ENCODE assay signal across 25 cellular contexts in genomic region chr5:119022773-119023172, GRCh38. TPM values are rescaled to one million over a fixed set of nuclear protein-coding genes. Genes with fewer than 3 reads are reported as not detected.
DNase-seq lines count a peak whose midpoint lies in the region; ATAC-seq and TF ChIP-seq lines count a peak whose summit lies in the region.
"Had no signal": no experiment of that assay in that cellular context is flagged by ENCODE, and none has a peak within 500 bp of the region (broad histone marks: within the 10 kb centered on the region; RNA-seq: fewer than 3 reads in every experiment).

No MANE protein-coding gene starts in this region.

- H3K9ac ChIP-seq in SU-DHL-6 (ENCODE audit: low read length) = peak overlapping the region; percentile 19

- in situ Hi-C loops in KBM-7 (cut with MboI; ENCODE audit: low pct_unique_long_range_greater_than_20kb, low sequenced_read_pairs) = loop anchor here (25.0 kb wide), 1 partner anchor 390 kb away; no protein-coding TSS in a partner anchor

- H3K27me3 Mint-ChIP-seq in activated naive CD8-positive, alpha-beta T cell treated with anti-CD3 and anti-CD28 coated beads, Interleukin-2, amount 50 U/mL, for 24 hours = no peaks in the 10 kb centered on the region
- H3K27me3 Mint-ChIP-seq in activated naive CD8-positive, alpha-beta T cell treated with anti-CD3 and anti-CD28 coated beads for 36 hours = no peaks in the 10 kb centered on the region
- H3K27me3 Mint-ChIP-seq in dendritic cell treated with granulocyte-macrophage colony-stimulating factor and Interleukin-4, amounts not matched to agents 40 ng/mL and 50 ng/mL, for 4 days = no peaks in the 10 kb centered on the region
- no peaks in the 10 kb centered on the region for H3K27me3 Mint-ChIP-seq in endothelial cell (ENCODE audit: unreplicated experiment)
- H3K27me3 Mint-ChIP-seq in CD8-positive, alpha-beta T cell (ENCODE audit: low read depth) = no peaks in the 10 kb centered on the region
- H3K27me3 Mint-ChIP-seq: CD8-positive, alpha-beta memory T cell had no signal

- H3K9me2 ChIP-seq in SU-DHL-6 (replicated peaks; ENCODE audit: insufficient read depth, low read length) = no peaks in the 10 kb centered on the region

- CTCF ChIA-PET in CD8-positive, alpha-beta T cell (lab: Charles Lee) = interaction anchor here (0.6 to 8.7 kb wide), 2 partner anchors 29 to 389 kb away, joined by 3 to 68 read pairs; no protein-coding TSS in a partner anchor

- H3K9me3 ChIP-seq in SU-DHL-6 (ENCODE audit: insufficient read depth, low read length) = no peaks in the 10 kb centered on the region
- no peaks in the 10 kb centered on the region for H3K9me3 ChIP-seq in CD8-positive, alpha-beta T cell (ENCODE audit: low read length)
- H3K9me3 ChIP-seq: Peyer's patch had no signal

- H3K79me2 ChIP-seq in SU-DHL-6 (ENCODE audit: insufficient read depth, low read length) = no peaks in the 10 kb centered on the region

- POLR2A ChIA-PET in CD8-positive, alpha-beta T cell (lab: Charles Lee) = interaction anchor here (0.6 kb wide), 1 partner anchor 369 kb away, joined by 3 read pairs; no protein-coding TSS in a partner anchor

- DNase-seq in activated naive CD8-positive, alpha-beta T cell treated with anti-CD3 and anti-CD28 coated beads, Interleukin-2, amount 50 U/mL, for 24 hours = no peak
- no peak for DNase-seq in activated naive CD8-positive, alpha-beta T cell treated with anti-CD3 and anti-CD28 coated beads for 36 hours
- DNase-seq in endothelial cell (ENCODE audit: low spot score) (no peak), MV-4-11 (lab: John Stamatoyannopoulos, UW) (no peak), KBM-7 (no peak)
- DNase-seq in CD8-positive, alpha-beta T cell = no peak
- DNase-seq: 8988T; Calu3; CD8-positive, alpha-beta memory T cell; EL; HCEC 1CT; KG1; NCI-H1092 treated with DMSO at 0.1 percent for 48 hours; NCI-H1436 treated with DMSO at 0.1 percent for 48 hours; NCI-H1930; NCI-H2227 treated with DMSO at 0.1 percent for 48 hours; NCI-H510A treated with DMSO at 0.1 percent for 48 hours; NCI-H748 treated with DMSO at 0.1 percent for 48 hours; NK-92 treated with Interleukin-12 subunit alpha and Interleukin-12 subunit beta, amount 100 ng/mL, for 24 hours; Peyer's patch had no signal

- H2AFZ ChIP-seq in SU-DHL-6 (ENCODE audit: low read depth, low read length, severe bottlenecking) = peak overlapping the region; percentile 76
- H2AFZ ChIP-seq: GM23338 had no signal

- H3K4me2 ChIP-seq in SU-DHL-6 (ENCODE audit: low read depth, low read length, poor library complexity, severe bottlenecking) = peak overlapping the region; percentile 26
- H3K4me2 ChIP-seq: GM23338 had no signal

- peak overlapping the region; percentile 60 for H3K27ac ChIP-seq in SU-DHL-6 (ENCODE audit: low read depth, low read length)
- H3K27ac ChIP-seq in CD8-positive, alpha-beta T cell (ENCODE audit: low read depth, low read length) = no peak overlapping the region
- H3K27ac ChIP-seq: HL-60 had no signal

- H3K4me3 ChIP-seq in SU-DHL-6 (ENCODE audit: insufficient read depth, low read length, poor library complexity, severe bottlenecking) = no peak overlapping the region
- H3K4me3 ChIP-seq in CD8-positive, alpha-beta T cell (ENCODE audit: low read depth, low read length) = no peak overlapping the region
- H3K4me3 ChIP-seq: GM23338, Peyer's patch had no signal

- H3K4me3 Mint-ChIP-seq in activated naive CD8-positive, alpha-beta T cell treated with anti-CD3 and anti-CD28 coated beads, Interleukin-2, amount 50 U/mL, for 24 hours = no peak overlapping the region
- H3K4me3 Mint-ChIP-seq in activated naive CD8-positive, alpha-beta T cell treated with anti-CD3 and anti-CD28 coated beads for 36 hours = no peak overlapping the region
- H3K4me3 Mint-ChIP-seq in dendritic cell treated with granulocyte-macrophage colony-stimulating factor and Interleukin-4, amounts not matched to agents 40 ng/mL and 50 ng/mL, for 4 days = no peak overlapping the region
- no peak overlapping the region for H3K4me3 Mint-ChIP-seq in endothelial cell (ENCODE audit: unreplicated experiment)
- H3K4me3 Mint-ChIP-seq in CD8-positive, alpha-beta T cell = no peak overlapping the region
- H3K4me3 Mint-ChIP-seq: CD8-positive, alpha-beta memory T cell; GM23338 had no signal

- peak; percentile 61 for ATAC-seq in activated naive CD8-positive, alpha-beta T cell treated with anti-CD3 and anti-CD28 coated beads, Interleukin-2, amount 50 U/mL, for 24 hours
- ATAC-seq in CD8-positive, alpha-beta T cell = no peak
- ATAC-seq: HepG2 had no signal

- H3K9me3 Mint-ChIP-seq in activated naive CD8-positive, alpha-beta T cell treated with anti-CD3 and anti-CD28 coated beads, Interleukin-2, amount 50 U/mL, for 24 hours = peaks cover 5% of the 10 kb centered on the region
- peaks cover 4% of the 10 kb centered on the region for H3K9me3 Mint-ChIP-seq in activated naive CD8-positive, alpha-beta T cell treated with anti-CD3 and anti-CD28 coated beads for 36 hours
- H3K9me3 Mint-ChIP-seq in dendritic cell treated with granulocyte-macrophage colony-stimulating factor and Interleukin-4, amounts not matched to agents 40 ng/mL and 50 ng/mL, for 4 days = peaks cover 8% of the 10 kb centered on the region
- no peaks in the 10 kb centered on the region for H3K9me3 Mint-ChIP-seq in endothelial cell (ENCODE audit: unreplicated experiment)
- H3K9me3 Mint-ChIP-seq in CD8-positive, alpha-beta T cell = peaks cover 6% of the 10 kb centered on the region

- H3K36me3 Mint-ChIP-seq in activated naive CD8-positive, alpha-beta T cell treated with anti-CD3 and anti-CD28 coated beads, Interleukin-2, amount 50 U/mL, for 24 hours (ENCODE audit: low read depth) = no peaks in the 10 kb centered on the region
- H3K36me3 Mint-ChIP-seq in activated naive CD8-positive, alpha-beta T cell treated with anti-CD3 and anti-CD28 coated beads for 36 hours = no peaks in the 10 kb centered on the region
- no peaks in the 10 kb centered on the region for H3K36me3 Mint-ChIP-seq in dendritic cell treated with granulocyte-macrophage colony-stimulating factor and Interleukin-4, amounts not matched to agents 40 ng/mL and 50 ng/mL, for 4 days (ENCODE audit: low read depth)
- no peaks in the 10 kb centered on the region for H3K36me3 Mint-ChIP-seq in endothelial cell (ENCODE audit: low read depth, unreplicated experiment)
- H3K36me3 Mint-ChIP-seq in CD8-positive, alpha-beta T cell = no peaks in the 10 kb centered on the region
- H3K36me3 Mint-ChIP-seq: CD8-positive, alpha-beta memory T cell had no signal

- no peaks in the 10 kb centered on the region for H3K27me3 ChIP-seq in SU-DHL-6 (ENCODE audit: low read length)
- no peaks in the 10 kb centered on the region for H3K27me3 ChIP-seq in CD8-positive, alpha-beta T cell (ENCODE audit: insufficient read depth, low read length)
- H3K27me3 ChIP-seq: Peyer's patch had no signal

- intact Hi-C loops in dendritic cell treated with granulocyte-macrophage colony-stimulating factor and Interleukin-4, amounts not matched to agents 40 ng/mL and 50 ng/mL, for 4 days (cut with micrococcal nuclease) = loop anchor here (5.0 kb wide), 1 partner anchor 50 kb away; the partner anchor contains the start of gene DMXL1
- intact Hi-C loops in CD8-positive, alpha-beta T cell (cut with DNase I, micrococcal nuclease) = loop anchor here (1.0 kb wide), 2 partner anchors 390 to 413 kb away; no protein-coding TSS in a partner anchor

- no peaks in the 10 kb centered on the region for H3K36me3 ChIP-seq in SU-DHL-6 (ENCODE audit: low read length)
- no peaks in the 10 kb centered on the region for H3K36me3 ChIP-seq in CD8-positive, alpha-beta T cell (ENCODE audit: insufficient read depth, low read length)
- H3K36me3 ChIP-seq: Peyer's patch had no signal

- H3F3A ChIP-seq in SU-DHL-6 (ENCODE audit: insufficient read depth) = peaks cover 27% of the 10 kb centered on the region

- no peaks in the 10 kb centered on the region for H4K20me1 ChIP-seq in SU-DHL-6 (ENCODE audit: low read depth, low read length)

- TF ChIP-seq CTCF in SU-DHL-6 (IDR thresholded peaks at IDR 0.05; ENCODE audit: insufficient read depth, low read length, poor library complexity, severe bottlenecking) (no peak), endothelial cell (IDR thresholded peaks at IDR 0.05; ENCODE audit: unreplicated experiment) (no peak)
- TF ChIP-seq CTCF in CD8-positive, alpha-beta T cell (IDR thresholded peaks at IDR 0.05) = no peak

- H3K4me1 ChIP-seq in CD8-positive, alpha-beta T cell (ENCODE audit: insufficient read depth, low read length) = no peaks in the 10 kb centered on the region

- H3K4me1 Mint-ChIP-seq in activated naive CD8-positive, alpha-beta T cell treated with anti-CD3 and anti-CD28 coated beads, Interleukin-2, amount 50 U/mL, for 24 hours = peaks cover 23% of the 10 kb centered on the region
- H3K4me1 Mint-ChIP-seq in activated naive CD8-positive, alpha-beta T cell treated with anti-CD3 and anti-CD28 coated beads for 36 hours = peaks cover 14% of the 10 kb centered on the region
- peaks cover 42% of the 10 kb centered on the region for H3K4me1 Mint-ChIP-seq in dendritic cell treated with granulocyte-macrophage colony-stimulating factor and Interleukin-4, amounts not matched to agents 40 ng/mL and 50 ng/mL, for 4 days (ENCODE audit: low read depth)
- no peaks in the 10 kb centered on the region for H3K4me1 Mint-ChIP-seq in endothelial cell (ENCODE audit: unreplicated experiment)
- H3K4me1 Mint-ChIP-seq in CD8-positive, alpha-beta T cell (ENCODE audit: low read depth) = no peaks in the 10 kb centered on the region
- H3K4me1 Mint-ChIP-seq: CD8-positive, alpha-beta memory T cell had no signal

- H3K27ac Mint-ChIP-seq in activated naive CD8-positive, alpha-beta T cell treated with anti-CD3 and anti-CD28 coated beads, Interleukin-2, amount 50 U/mL, for 24 hours = no peak overlapping the region
- no peak overlapping the region for H3K27ac Mint-ChIP-seq in activated naive CD8-positive, alpha-beta T cell treated with anti-CD3 and anti-CD28 coated beads for 36 hours
- H3K27ac Mint-ChIP-seq in dendritic cell treated with granulocyte-macrophage colony-stimulating factor and Interleukin-4, amounts not matched to agents 40 ng/mL and 50 ng/mL, for 4 days = peak overlapping the region; percentile 54
- H3K27ac Mint-ChIP-seq in endothelial cell (ENCODE audit: unreplicated experiment) = no peak overlapping the region
- no peak overlapping the region for H3K27ac Mint-ChIP-seq in CD8-positive, alpha-beta T cell
- H3K27ac Mint-ChIP-seq: GM23338 had no signal

RNA-seq across cellular contexts. Expression of gene DTWD2, which starts 34.4 kb away (rescaled TPM):
- 1 to 10 TPM; 5.4 to 5.7 TPM for total RNA-seq in activated naive CD8-positive, alpha-beta T cell treated with anti-CD3 and anti-CD28 coated beads for 36 hours
- 2.7 TPM for total RNA-seq in endothelial cell (ENCODE audit: unreplicated experiment)
- 1 to 10 TPM; 1.6 to 1.9 TPM for total RNA-seq in CD8-positive, alpha-beta T cell

RNA-seq across cellular contexts. Expression of gene DMXL1, which starts 48.1 kb away (rescaled TPM):
- total RNA-seq in activated naive CD8-positive, alpha-beta T cell treated with anti-CD3 and anti-CD28 coated beads for 36 hours = 10 to 100 TPM; 22.1 to 25.1 TPM
- 24.9 TPM for total RNA-seq in endothelial cell (ENCODE audit: unreplicated experiment)
- 10 to 100 TPM; 28.7 to 32.4 TPM for total RNA-seq in CD8-positive, alpha-beta T cell
